ENCODE assay signal across 1 cellular context in the genomic region with DNA sequence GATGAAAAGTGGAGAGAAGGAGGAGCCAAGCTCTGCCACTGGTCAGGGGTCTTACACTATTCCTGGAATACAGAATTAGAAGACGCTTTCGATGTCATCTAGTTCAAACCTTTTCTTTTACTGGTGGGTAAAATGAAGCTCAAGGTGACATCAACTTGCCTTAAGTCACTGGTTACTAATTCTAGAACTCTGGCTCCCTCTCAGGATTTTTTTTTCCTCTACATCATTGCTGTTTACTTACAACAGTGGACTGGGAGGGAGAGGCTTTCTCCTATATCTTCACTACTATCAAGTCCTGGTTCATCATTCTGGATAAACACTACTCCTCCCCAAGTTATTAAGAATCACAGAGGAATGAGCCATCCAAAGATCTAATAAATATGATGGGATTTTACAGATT.
A peak's percentile ranks its signal among the peaks of the same experiment; 100 is the strongest.
TF ChIP-seq lines count a peak whose summit lies in the region.

No MANE protein-coding gene starts in this region.

TF ChIP-seq in GM12878, 131 proteins besides CTCF, POLR2A, EP300 and RAD21 (continued from another document):
- peak; percentile 28; the same call in 1 of the 2 replicates for TF ChIP-seq CREM (IDR thresholded peaks at IDR 0.05; ENCODE audit: low read depth)
- TF ChIP-seq, protein P1, sequence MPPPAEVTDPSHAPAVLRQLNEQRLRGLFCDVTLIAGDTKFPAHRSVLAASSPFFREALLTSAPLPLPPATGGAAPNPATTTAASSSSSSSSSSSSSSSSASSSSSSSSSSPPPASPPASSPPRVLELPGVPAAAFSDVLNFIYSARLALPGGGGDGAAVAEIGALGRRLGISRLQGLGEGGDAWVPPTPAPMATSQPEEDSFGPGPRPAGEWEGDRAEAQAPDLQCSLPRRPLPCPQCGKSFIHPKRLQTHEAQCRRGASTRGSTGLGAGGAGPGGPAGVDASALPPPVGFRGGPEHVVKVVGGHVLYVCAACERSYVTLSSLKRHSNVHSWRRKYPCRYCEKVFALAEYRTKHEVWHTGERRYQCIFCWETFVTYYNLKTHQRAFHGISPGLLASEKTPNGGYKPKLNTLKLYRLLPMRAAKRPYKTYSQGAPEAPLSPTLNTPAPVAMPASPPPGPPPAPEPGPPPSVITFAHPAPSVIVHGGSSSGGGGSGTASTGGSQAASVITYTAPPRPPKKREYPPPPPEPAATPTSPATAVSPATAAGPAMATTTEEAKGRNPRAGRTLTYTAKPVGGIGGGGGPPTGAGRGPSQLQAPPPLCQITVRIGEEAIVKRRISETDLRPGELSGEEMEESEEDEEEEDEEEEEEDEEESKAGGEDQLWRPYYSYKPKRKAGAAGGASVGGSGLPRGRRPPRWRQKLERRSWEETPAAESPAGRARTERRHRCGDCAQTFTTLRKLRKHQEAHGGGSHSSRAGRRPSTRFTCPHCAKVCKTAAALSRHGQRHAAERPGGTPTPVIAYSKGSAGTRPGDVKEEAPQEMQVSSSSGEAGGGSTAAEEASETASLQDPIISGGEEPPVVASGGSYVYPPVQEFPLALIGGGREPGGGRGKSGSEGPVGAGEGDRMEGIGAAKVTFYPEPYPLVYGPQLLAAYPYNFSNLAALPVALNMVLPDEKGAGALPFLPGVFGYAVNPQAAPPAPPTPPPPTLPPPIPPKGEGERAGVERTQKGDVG (CRISPR knock-in tag; IDR thresholded peaks at IDR 0.05), result no peak
